ENCODE assay signal across 12 cellular contexts in genomic region chr1:151055581-151055980, GRCh38. TPM values are rescaled to one million over a fixed set of nuclear protein-coding genes. Genes with fewer than 3 reads are reported as not detected.
A peak's percentile ranks its signal among the peaks of the same experiment; 100 is the strongest.
DNase-seq lines count a peak whose midpoint lies in the region; ATAC-seq and TF ChIP-seq lines count a peak whose summit lies in the region.
"Had no signal": no experiment of that assay in that cellular context is flagged by ENCODE, and none has a peak within 500 bp of the region (broad histone marks: within the 10 kb centered on the region; RNA-seq: fewer than 3 reads in every experiment).

No MANE protein-coding gene starts in this region.

- H3K4me1 ChIP-seq in CD4-positive, alpha-beta memory T cell (ENCODE audit: insufficient read depth, low read length), result peaks cover 72% of the 10 kb centered on the region
- H3K4me1 ChIP-seq in esophagus muscularis mucosa (peaks cover 35 to 47% (median 44%) of the 10 kb centered on the region in 4 donors), gastrocnemius medialis (peaks cover 28 to 35% of the 10 kb centered on the region in 2 donors), neuronal stem cell (ENCODE audit: control insufficient read depth in 2 of 2, insufficient read depth in 1 of 2, low read depth in 1 of 2, low read length in 2 of 2) (peaks cover 5 to 9% of the 10 kb centered on the region in 2 donors)

- peaks cover 13% of the 10 kb centered on the region for H3K79me1 ChIP-seq in neuronal stem cell (ENCODE audit: low read depth, low read length)

- peak overlapping the region; percentile 90 for H3K27ac ChIP-seq in CD4-positive, alpha-beta memory T cell (ENCODE audit: low read depth, low read length)
- H3K27ac ChIP-seq in RWPE1 (peak overlapping the region; percentile 56), esophagus muscularis mucosa (replicated peaks in 1 of 4) (peak overlapping the region; percentile 50 to 95 (median 91)), gastrocnemius medialis (peak overlapping the region; percentile 90 to 98 (median 94)), caudate nucleus (ENCODE audit: low read depth, low read length) (no peak overlapping the region), neuronal stem cell (replicated peaks; ENCODE audit: low read length) (no peak overlapping the region)

- no peaks in the 10 kb centered on the region for H3K27me3 ChIP-seq in CD4-positive, alpha-beta memory T cell (ENCODE audit: insufficient read depth, low read length)
- H3K27me3 ChIP-seq in esophagus muscularis mucosa (no peaks in the 10 kb centered on the region), gastrocnemius medialis (no peaks in the 10 kb centered on the region), neuronal stem cell (ENCODE audit: control insufficient read depth in 3 of 3, insufficient read depth in 3 of 3, low read depth in 1 of 3, low read length in 3 of 3) (no peaks in the 10 kb centered on the region)

- WGBS in esophagus muscularis mucosa, result 100% methylated on average over 1 of the region's 2 CpGs
- no CpG with 5 or more reads among the region's 2 CpGs for WGBS in neuronal stem cell (ENCODE audit: extremely low coverage in 2 of 2, insufficient read length in 2 of 2, insufficient replicate concordance in 1 of 2), 2 donors

- no peak overlapping the region for H3K4ac ChIP-seq in neuronal stem cell (ENCODE audit: low read length)

- peaks cover 0 to 1% of the 10 kb centered on the region in 2 donors for H3K27me3 Mint-ChIP-seq in CD4-positive, alpha-beta memory T cell

- peak overlapping the region; percentile 96 to 100 (median 100) for H3K4me3 Mint-ChIP-seq in CD4-positive, alpha-beta memory T cell

- in situ Hi-C loops in gastrocnemius medialis (cut with MboI; ENCODE audit: low sequenced_read_pairs in 4 of 4), result no loop called here

- H3K9me3 ChIP-seq in CD4-positive, alpha-beta memory T cell (ENCODE audit: control insufficient read depth in 1 of 2, low read length in 2 of 2), result no peaks in the 10 kb centered on the region
- no peaks in the 10 kb centered on the region for H3K9me3 ChIP-seq in esophagus muscularis mucosa
- no peaks in the 10 kb centered on the region for H3K9me3 ChIP-seq in gastrocnemius medialis
- no peaks in the 10 kb centered on the region for H3K9me3 ChIP-seq in neuronal stem cell (replicated peaks in 1 of 2; ENCODE audit: control insufficient read depth in 2 of 2, insufficient read depth in 1 of 2, low read depth in 1 of 2, low read length in 2 of 2)
- H3K9me3 ChIP-seq: HAP-1 had no signal

- H3K14ac ChIP-seq in neuronal stem cell (ENCODE audit: low read length), result no peak overlapping the region

- H2BK12ac ChIP-seq in neuronal stem cell (ENCODE audit: low read length), result no peak overlapping the region

- intact Hi-C loops in CD4-positive, alpha-beta memory T cell (cut with micrococcal nuclease), result loop anchor here (5.0 kb wide), 1 partner anchor 493 kb away; no protein-coding TSS in a partner anchor
- intact Hi-C loops in esophagus muscularis mucosa (cut with DNase I) (loop anchor here (5.0 kb wide), 1 partner anchor 33 kb away; no protein-coding TSS in a partner anchor), gastrocnemius medialis (cut with DNase I; ENCODE audit: low total_unique reads) (loop anchor here (5.0 kb wide), 1 partner anchor 48 kb away; the partner anchor contains the start of genes MINDY1 and PRUNE1)

- ATAC-seq in gastrocnemius medialis, result no peak
- ATAC-seq in GM19351 (IDR thresholded peaks at IDR 0.05; ENCODE audit: unreplicated experiment), result no peak

- TF ChIP-seq POLR2A in esophagus muscularis mucosa (IDR thresholded peaks at IDR 0.05; ENCODE audit: low read depth) (no peak), gastrocnemius medialis (IDR thresholded peaks at IDR 0.05) (no peak)

- no peak overlapping the region for H4K8ac ChIP-seq in neuronal stem cell (ENCODE audit: low read depth, low read length)

- peaks cover 71 to 86% of the 10 kb centered on the region in 2 donors for H3K36me3 Mint-ChIP-seq in CD4-positive, alpha-beta memory T cell

- no peak overlapping the region for H3K23ac ChIP-seq in neuronal stem cell (ENCODE audit: low read depth, low read length, poor library complexity)

- peaks cover 0 to 7% (median 0%) of the 10 kb centered on the region in 8 donors for H3K9me3 Mint-ChIP-seq in CD4-positive, alpha-beta memory T cell

- CTCF ChIA-PET in CD4-positive, alpha-beta memory T cell (lab: Charles Lee; ENCODE audit: partially characterized antibody), result interaction anchor here (0.9 to 9.0 kb wide), 8 partner anchors 9 to 101 kb away, joined by 3 to 92 read pairs (median 6); partner anchors contain the start of genes C1orf56, GABPB2, MINDY1 and TNFAIP8L2
- CTCF ChIA-PET in RWPE1 (lab: Yijun Ruan, JAX), result interaction anchor here (1.0 kb wide), 1 partner anchor 31 kb away, joined by 5 read pairs; no protein-coding TSS in a partner anchor

- H2BK15ac ChIP-seq in neuronal stem cell (ENCODE audit: low read length), result no peak overlapping the region

- H3K4me2 ChIP-seq in neuronal stem cell (ENCODE audit: insufficient read depth, low read length, poor library complexity, severe bottlenecking), result no peak overlapping the region

- peaks cover 37 to 96% (median 56%) of the 10 kb centered on the region in 4 donors for H3K4me1 Mint-ChIP-seq in CD4-positive, alpha-beta memory T cell

- no peak overlapping the region for H2AK5ac ChIP-seq in neuronal stem cell (ENCODE audit: low read depth, low read length)

- DNase-seq in CD4-positive, alpha-beta memory T cell, result no peak
- DNase-seq in RWPE1 (ENCODE audit: low spot score) (no peak), esophagus muscularis mucosa (ENCODE audit: extremely low spot score) (no peak), gastrocnemius medialis (no peak), caudate nucleus (lab: John Stamatoyannopoulos, UW) (no peak), neuronal stem cell (ENCODE audit: low spot score) (no peak), NCI-H526 treated with DMSO at 0.1 percent for 48 hours (lab: John Stamatoyannopoulos, UW) (no peak)
- DNase-seq: activated CD4-positive, alpha-beta T cell treated with anti-CD3 and anti-CD28 coated beads for 48 hours; DMS53; NCI-H1436 treated with DMSO at 0.1 percent for 48 hours had no signal

- H3K36me3 ChIP-seq in CD4-positive, alpha-beta memory T cell (ENCODE audit: insufficient read depth, low read length), result peaks cover 46% of the 10 kb centered on the region
- H3K36me3 ChIP-seq in esophagus muscularis mucosa (peaks cover 40 to 54% (median 52%) of the 10 kb centered on the region in 4 donors), gastrocnemius medialis (peaks cover 6 to 49% of the 10 kb centered on the region in 2 donors), neuronal stem cell (replicated peaks in 1 of 2; ENCODE audit: control insufficient read depth in 2 of 2, insufficient read depth in 2 of 2, low read length in 2 of 2) (peaks cover 37 to 62% of the 10 kb centered on the region in 2 donors)

- POLR2A ChIA-PET in CD4-positive, alpha-beta memory T cell (lab: Charles Lee; ENCODE audit: partially characterized antibody), result interaction anchor here (0.9 to 16.6 kb wide), 17 partner anchors 9 to 849 kb away, joined by 3 to 325 read pairs (median 5); partner anchors contain the start of genes BNIPL, C1orf56, GABPB2 and MINDY1
- POLR2A ChIA-PET in RWPE1 (lab: Yijun Ruan, JAX; ENCODE audit: low non-redundant PET), result no interaction called here

- no peak overlapping the region for H4K91ac ChIP-seq in neuronal stem cell (ENCODE audit: low read depth, low read length, poor library complexity)

- no peak for TF ChIP-seq EP300 in esophagus muscularis mucosa (IDR thresholded peaks at IDR 0.05)

- no peak overlapping the region for H3K18ac ChIP-seq in neuronal stem cell (ENCODE audit: low read length)

- no peak overlapping the region for H2BK5ac ChIP-seq in neuronal stem cell (ENCODE audit: low read length)

- no peak overlapping the region for H2AFZ ChIP-seq in neuronal stem cell (ENCODE audit: low read length)

- no peak overlapping the region for H3K9ac ChIP-seq in neuronal stem cell (ENCODE audit: low read depth, low read length, poor library complexity)

- H3K4me3 ChIP-seq in CD4-positive, alpha-beta memory T cell (ENCODE audit: low read length in 2 of 2), result peak overlapping the region; percentile 87 to 93
- H3K4me3 ChIP-seq in esophagus muscularis mucosa, result no peak overlapping the region
- H3K4me3 ChIP-seq in gastrocnemius medialis, result no peak overlapping the region
- H3K4me3 ChIP-seq in neuronal stem cell (ENCODE audit: low read length in 2 of 2), result no peak overlapping the region
- H3K4me3 ChIP-seq: HAP-1 had no signal

- peak overlapping the region; percentile 98 to 100 (median 99) for H3K27ac Mint-ChIP-seq in CD4-positive, alpha-beta memory T cell

- no peak overlapping the region for H2BK120ac ChIP-seq in neuronal stem cell (ENCODE audit: low read depth, low read length)

- TF ChIP-seq CTCF in RWPE1 (conservative IDR thresholded peaks at IDR 0.05; ENCODE audit: low read depth), result no peak
- no peak for TF ChIP-seq CTCF in esophagus muscularis mucosa (IDR thresholded peaks at IDR 0.05)
- no peak for TF ChIP-seq CTCF in gastrocnemius medialis (IDR thresholded peaks at IDR 0.05 in 4 of 5, conservative IDR thresholded peaks at IDR 0.05 in 1 of 5)

RNA-seq across cellular contexts. Expression of gene CDC42SE1, which starts 3.8 kb away (rescaled TPM):
- total RNA-seq in CD4-positive, alpha-beta memory T cell, result 100 to 1,000 TPM; 478 to 483 TPM
- 100 to 1,000 TPM in 1 of 2 donors, 10 to 100 TPM in 1; 66.2 to 100 TPM for polyA plus RNA-seq in CD4-positive, alpha-beta memory T cell
- 10 to 100 TPM; 41.1 to 58.2 (median 49.6) TPM for total RNA-seq in esophagus muscularis mucosa
- 10 to 100 TPM; 13.2 to 31.7 (median 22.8) TPM for total RNA-seq in gastrocnemius medialis
- 43.2 TPM for polyA plus RNA-seq in neuronal stem cell (2013, experiment 1 of 2)
- 42.9 TPM for polyA plus RNA-seq in neuronal stem cell (2013, experiment 2 of 2)

RNA-seq across cellular contexts. Expression of gene MLLT11, which starts 4.6 kb away (rescaled TPM):
- 1 to 10 TPM; 4.5 to 4.9 TPM for total RNA-seq in CD4-positive, alpha-beta memory T cell
- polyA plus RNA-seq in CD4-positive, alpha-beta memory T cell, result 1 to 10 TPM; 3.6 to 3.9 TPM
- total RNA-seq in esophagus muscularis mucosa (1 to 10 TPM in 2 of 4 donors, under 1 TPM in 2; 0.78 to 1.7 (median 1.2) TPM), gastrocnemius medialis (1 to 10 TPM; 1.5 to 9.2 (median 5.4) TPM)
- 74.8 TPM for polyA plus RNA-seq in neuronal stem cell (2013, experiment 1 of 2)
- polyA plus RNA-seq in neuronal stem cell (2013, experiment 2 of 2), result 76.0 TPM

RNA-seq across cellular contexts. Expression of gene C1orf56, which starts 8.0 kb away (rescaled TPM):
- 1 to 10 TPM; 2.4 to 3.5 TPM for total RNA-seq in CD4-positive, alpha-beta memory T cell
- polyA plus RNA-seq in CD4-positive, alpha-beta memory T cell, result 1 to 10 TPM; 1.4 to 3.6 TPM
- total RNA-seq in esophagus muscularis mucosa, result 1 to 10 TPM; 4.3 to 8.7 (median 8.2) TPM
- 10 to 100 TPM in 3 of 4 donors, 1 to 10 TPM in 1; 6.2 to 16.2 (median 12.4) TPM for total RNA-seq in gastrocnemius medialis
- 5.0 TPM for polyA plus RNA-seq in neuronal stem cell (2013, experiment 1 of 2)
- polyA plus RNA-seq in neuronal stem cell (2013, experiment 2 of 2), result 5.3 TPM

RNA-seq across cellular contexts. Expression of gene GABPB2, which starts 15.0 kb away (rescaled TPM):
- 10 to 100 TPM; 36.8 to 42.8 TPM for total RNA-seq in CD4-positive, alpha-beta memory T cell
- polyA plus RNA-seq in CD4-positive, alpha-beta memory T cell, result 10 to 100 TPM in 1 of 2 donors, 1 to 10 TPM in 1; 4.9 to 14.2 TPM
- total RNA-seq in esophagus muscularis mucosa, result 10 to 100 TPM; 16.1 to 25.7 (median 20.9) TPM
- 10 to 100 TPM; 11.9 to 20.5 (median 17.9) TPM for total RNA-seq in gastrocnemius medialis
- 2.4 TPM for polyA plus RNA-seq in neuronal stem cell (2013, experiment 1 of 2)
- polyA plus RNA-seq in neuronal stem cell (2013, experiment 2 of 2), result 2.6 TPM

RNA-seq across cellular contexts. Expression of gene BNIPL, which starts 19.2 kb away (rescaled TPM):
- total RNA-seq in CD4-positive, alpha-beta memory T cell, result 1 to 10 TPM; 4.6 to 8.3 TPM
- polyA plus RNA-seq in CD4-positive, alpha-beta memory T cell, result not detected
- total RNA-seq in esophagus muscularis mucosa (under 1 TPM; under 0.01 to 0.17 (median 0.12) TPM), gastrocnemius medialis (under 1 TPM in 2 of 4 donors, not detected in 2; 0.13 to 0.25 TPM)
- 0.40 TPM for polyA plus RNA-seq in neuronal stem cell (2013, experiment 1 of 2)
- polyA plus RNA-seq in neuronal stem cell (2013, experiment 2 of 2), result 0.26 TPM

Comparison
In these comparisons a context has a peak if more than half of its experiments do, and no peak if none do; other contexts are left out.
1. H3K27ac ChIP-seq: peak in CD4-positive, alpha-beta memory T cell (single experiment), RWPE1 (single experiment), esophagus muscularis mucosa (4 of 4) and gastrocnemius medialis (4 of 4); none in caudate nucleus (single experiment) and neuronal stem cell (single experiment).
2. H3K4me3 ChIP-seq: peak in CD4-positive, alpha-beta memory T cell (2 of 2); none in esophagus muscularis mucosa (0 of 4), gastrocnemius medialis (0 of 4) and neuronal stem cell (0 of 2).
3. RNA of gene CDC42SE1, which starts 3.8 kb away (total RNA-seq): 478 to 483 TPM in CD4-positive, alpha-beta memory T cell; 41.1 to 58.2 TPM in esophagus muscularis mucosa and 13.2 to 31.7 TPM in gastrocnemius medialis; every median in the first group is over 4 times any median in the second.